Comparison of ENCODE assay signal across 22 cellular contexts in the genomic region with DNA sequence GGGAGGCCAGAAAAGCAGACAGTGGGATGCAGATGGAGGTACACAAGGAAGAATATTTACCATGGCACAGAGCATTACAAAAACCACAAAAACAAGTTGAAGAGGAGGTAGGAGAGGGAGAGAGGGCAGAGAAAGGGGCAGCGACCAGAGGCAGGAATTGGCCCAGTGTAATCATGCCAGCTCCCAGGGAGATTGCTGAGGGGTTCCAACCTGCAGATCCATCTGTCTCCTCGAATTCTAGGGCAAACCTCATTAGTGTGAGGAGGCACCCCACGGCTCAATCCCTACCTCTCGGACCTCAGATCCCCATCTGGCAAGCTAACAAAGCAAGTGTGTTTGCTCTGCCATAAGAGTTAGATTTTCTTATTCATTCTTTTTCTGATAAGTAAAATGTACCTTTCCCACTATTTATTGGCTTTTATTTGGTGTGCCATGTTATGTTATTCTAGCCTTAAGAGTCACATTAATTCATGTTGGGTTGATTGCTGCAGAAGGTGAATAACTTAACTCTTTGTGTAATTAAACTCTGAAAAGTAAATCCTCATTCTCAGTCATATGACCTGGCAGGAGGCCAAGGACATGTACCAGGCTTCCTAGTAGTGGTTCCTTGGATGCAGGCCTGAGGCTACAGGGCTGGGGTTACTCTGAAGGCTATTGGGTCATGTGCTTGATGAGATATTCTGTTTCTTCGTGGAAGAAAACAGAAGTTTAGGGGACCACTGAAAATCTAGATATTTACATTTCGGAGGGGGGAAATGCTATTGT.
DNase-seq lines count a peak whose midpoint lies in the region; ATAC-seq and TF ChIP-seq lines count a peak whose summit lies in the region.
"Had no signal": no experiment of that assay in that cellular context is flagged by ENCODE, and none has a peak within 500 bp of the region (broad histone marks: within the 10 kb centered on the region; RNA-seq: fewer than 3 reads in every experiment).

No MANE protein-coding gene starts in this region.

- no peaks in the 10 kb centered on the region for H3K9me3 ChIP-seq in CD4-positive, alpha-beta memory T cell (ENCODE audit: control insufficient read depth in 1 of 2, low read length in 2 of 2)
- H3K9me3 ChIP-seq in transverse colon = no peaks in the 10 kb centered on the region
- H3K9me3 ChIP-seq: esophagus muscularis mucosa, gastroesophageal sphincter, right atrium auricular region, upper lobe of right lung had no signal

- intact Hi-C loops in CD4-positive, alpha-beta memory T cell (cut with micrococcal nuclease) = no loop called here
- intact Hi-C loops in transverse colon (cut with DNase I; ENCODE audit: low total_unique reads) = no loop called here

- TF ChIP-seq CTCF in LNCaP clone FGC (IDR thresholded peaks at IDR 0.05; ENCODE audit: control insufficient read depth, extremely low read depth, insufficient read depth) (no peak), epithelial cell of esophagus (IDR thresholded peaks at IDR 0.05; ENCODE audit: insufficient read depth, low read depth, low read length, missing control alignments) (no peak), transverse colon (IDR thresholded peaks at IDR 0.05) (no peak)

- no peak overlapping the region for H3K27ac ChIP-seq in CD4-positive, alpha-beta memory T cell (ENCODE audit: low read depth, low read length)
- no peak overlapping the region for H3K27ac ChIP-seq in transverse colon
- H3K27ac ChIP-seq: esophagus muscularis mucosa, gastroesophageal sphincter, right atrium auricular region, SK-N-MC, upper lobe of right lung had no signal

- H3K27me3 ChIP-seq in CD4-positive, alpha-beta memory T cell (ENCODE audit: insufficient read depth, low read length) = no peaks in the 10 kb centered on the region
- H3K27me3 ChIP-seq in transverse colon = no peaks in the 10 kb centered on the region
- H3K27me3 ChIP-seq: esophagus muscularis mucosa, gastroesophageal sphincter, right atrium auricular region, upper lobe of right lung had no signal

- H3K36me3 ChIP-seq in CD4-positive, alpha-beta memory T cell (ENCODE audit: insufficient read depth, low read length) = no peaks in the 10 kb centered on the region
- no peaks in the 10 kb centered on the region for H3K36me3 ChIP-seq in transverse colon
- H3K36me3 ChIP-seq: esophagus muscularis mucosa, gastroesophageal sphincter, right atrium auricular region, upper lobe of right lung had no signal

- 77 to 87% methylated on average over 3 to 6 of the region's 6 CpGs for WGBS in transverse colon (ENCODE audit: low coverage in 1 of 2), 2 donors

- no peak for TF ChIP-seq POLR2A in transverse colon (IDR thresholded peaks at IDR 0.05)

- no peak overlapping the region for H3K4me3 ChIP-seq in LNCaP clone FGC (ENCODE audit: low read depth, low read length)
- H3K4me3 ChIP-seq in epithelial cell of esophagus (ENCODE audit: low read length) = no peak overlapping the region
- no peak overlapping the region for H3K4me3 ChIP-seq in CD4-positive, alpha-beta memory T cell (ENCODE audit: low read length in 2 of 2)
- H3K4me3 ChIP-seq in transverse colon = no peak overlapping the region
- H3K4me3 ChIP-seq: esophagus muscularis mucosa, gastroesophageal sphincter, lung, right atrium auricular region, SK-N-MC, upper lobe of right lung had no signal

- no peak overlapping the region for H3K4me3 Mint-ChIP-seq in CD4-positive, alpha-beta memory T cell
- no peak overlapping the region for H3K4me3 Mint-ChIP-seq in activated CD8-positive, alpha-beta memory T cell treated with anti-CD3 and anti-CD28 coated beads, Interleukin-2, amount 10 ng/mL, durations not matched to agents 7 days and 5 days
- H3K4me3 Mint-ChIP-seq: activated B cell treated with CpG ODN at 0.5 μM for 24 hours; activated CD8-positive, alpha-beta T cell treated with anti-CD3 and anti-CD28 coated beads for 36 hours; activated T-cell treated with anti-CD3 and anti-CD28 coated beads, Interleukin-2, amount 50 U/mL, for 4 hours; CD4-positive, CD25-positive, alpha-beta regulatory T cell had no signal

- no peaks in the 10 kb centered on the region for H3K36me3 Mint-ChIP-seq in CD4-positive, alpha-beta memory T cell
- H3K36me3 Mint-ChIP-seq in activated CD8-positive, alpha-beta memory T cell treated with anti-CD3 and anti-CD28 coated beads, Interleukin-2, amount 10 ng/mL, durations not matched to agents 7 days and 5 days = no peaks in the 10 kb centered on the region
- H3K36me3 Mint-ChIP-seq: CD4-positive, CD25-positive, alpha-beta regulatory T cell had no signal

- CTCF ChIA-PET in CD4-positive, alpha-beta memory T cell (lab: Charles Lee; ENCODE audit: partially characterized antibody) = no interaction called here
- CTCF ChIA-PET in activated CD8-positive, alpha-beta memory T cell treated with anti-CD3 and anti-CD28 coated beads, Interleukin-2, amount 10 ng/mL, durations not matched to agents 7 days and 5 days (lab: Charles Lee) = no interaction called here

- no peak for TF ChIP-seq EP300 in transverse colon (IDR thresholded peaks at IDR 0.05; ENCODE audit: low read depth)

- H3K27ac Mint-ChIP-seq in CD4-positive, alpha-beta memory T cell = no peak overlapping the region
- no peak overlapping the region for H3K27ac Mint-ChIP-seq in activated CD8-positive, alpha-beta memory T cell treated with anti-CD3 and anti-CD28 coated beads, Interleukin-2, amount 10 ng/mL, durations not matched to agents 7 days and 5 days
- H3K27ac Mint-ChIP-seq: activated B cell treated with CpG ODN at 0.5 μM for 24 hours; activated CD8-positive, alpha-beta T cell treated with anti-CD3 and anti-CD28 coated beads for 36 hours; CD4-positive, CD25-positive, alpha-beta regulatory T cell had no signal

- H3K4me1 Mint-ChIP-seq in CD4-positive, alpha-beta memory T cell = no peaks in the 10 kb centered on the region
- H3K4me1 Mint-ChIP-seq in activated CD8-positive, alpha-beta memory T cell treated with anti-CD3 and anti-CD28 coated beads, Interleukin-2, amount 10 ng/mL, durations not matched to agents 7 days and 5 days = no peaks in the 10 kb centered on the region
- H3K4me1 Mint-ChIP-seq: activated B cell treated with CpG ODN at 0.5 μM for 24 hours; CD4-positive, CD25-positive, alpha-beta regulatory T cell had no signal

- H3K4me1 ChIP-seq in CD4-positive, alpha-beta memory T cell (ENCODE audit: insufficient read depth, low read length) = no peaks in the 10 kb centered on the region
- H3K4me1 ChIP-seq in transverse colon = no peaks in the 10 kb centered on the region
- H3K4me1 ChIP-seq: esophagus muscularis mucosa, gastroesophageal sphincter, right atrium auricular region, upper lobe of right lung had no signal

- no peak for ATAC-seq in HG03045 (IDR thresholded peaks at IDR 0.05; ENCODE audit: unreplicated experiment)
- no peak for ATAC-seq in activated CD8-positive, alpha-beta memory T cell treated with anti-CD3 and anti-CD28 coated beads, Interleukin-2, amount 10 ng/mL, durations not matched to agents 7 days and 5 days
- ATAC-seq: activated CD8-positive, alpha-beta T cell treated with anti-CD3 and anti-CD28 coated beads for 36 hours; activated T-cell treated with anti-CD3 and anti-CD28 coated beads, Interleukin-2, amount 50 U/mL, for 4 hours; gastroesophageal sphincter; upper lobe of right lung had no signal

- in situ Hi-C loops in transverse colon (cut with MboI; ENCODE audit: low pct_ligation_motif_present in 1 of 4, low pct_unique_long_range_greater_than_20kb in 1 of 4, low sequenced_read_pairs in 3 of 4) = no loop called here

- no peaks in the 10 kb centered on the region for H3K27me3 Mint-ChIP-seq in CD4-positive, alpha-beta memory T cell
- H3K27me3 Mint-ChIP-seq in activated CD8-positive, alpha-beta memory T cell treated with anti-CD3 and anti-CD28 coated beads, Interleukin-2, amount 10 ng/mL, durations not matched to agents 7 days and 5 days = no peaks in the 10 kb centered on the region
- H3K27me3 Mint-ChIP-seq: activated B cell treated with CpG ODN at 0.5 μM for 24 hours; activated CD8-positive, alpha-beta T cell treated with anti-CD3 and anti-CD28 coated beads for 36 hours; CD4-positive, CD25-positive, alpha-beta regulatory T cell had no signal

- POLR2A ChIA-PET in CD4-positive, alpha-beta memory T cell (lab: Charles Lee; ENCODE audit: partially characterized antibody) = no interaction called here

- DNase-seq in DMS 273 (lab: John Stamatoyannopoulos, UW; ENCODE audit: unreplicated experiment) (peak; percentile 92), LNCaP clone FGC (ENCODE audit: low read depth) (peak; percentile 19), NCI-H446 treated with DMSO at 0.1 percent for 48 hours (lab: John Stamatoyannopoulos, UW) (peak; percentile 92), epithelial cell of esophagus (ENCODE audit: low read depth) (peak; percentile 2), transverse colon (no peak)
- no peak for DNase-seq in CD4-positive, alpha-beta memory T cell
- DNase-seq in activated CD8-positive, alpha-beta memory T cell treated with anti-CD3 and anti-CD28 coated beads, Interleukin-2, amount 10 ng/mL, durations not matched to agents 7 days and 5 days = no peak
- DNase-seq: activated B cell treated with CpG ODN at 0.5 μM for 24 hours; activated CD8-positive, alpha-beta T cell treated with anti-CD3 and anti-CD28 coated beads for 36 hours; activated naive CD4-positive, alpha-beta T cell treated with anti-CD3 and anti-CD28 coated beads, Interleukin-2, amount 50 U/mL, for 16 hours; activated T-cell treated with anti-CD3 and anti-CD28 coated beads, Interleukin-2, amount 50 U/mL, for 4 hours; aorta; CD4-positive, CD25-positive, alpha-beta regulatory T cell; effector CD8-positive, alpha-beta T cell; kidney; upper lobe of right lung had no signal

- H3K9me3 Mint-ChIP-seq in CD4-positive, alpha-beta memory T cell = peaks cover 0 to 8% (median 2%) of the 10 kb centered on the region in 8 donors
- peaks cover 3% of the 10 kb centered on the region for H3K9me3 Mint-ChIP-seq in activated CD8-positive, alpha-beta memory T cell treated with anti-CD3 and anti-CD28 coated beads, Interleukin-2, amount 10 ng/mL, durations not matched to agents 7 days and 5 days (ENCODE audit: low read depth)
- H3K9me3 Mint-ChIP-seq: activated B cell treated with CpG ODN at 0.5 μM for 24 hours; activated CD8-positive, alpha-beta T cell treated with anti-CD3 and anti-CD28 coated beads for 36 hours had no signal

Comparison
In these comparisons a context has a peak if more than half of its experiments do, and no peak if none do; other contexts are left out.
1. DNase-seq: peak in DMS 273 (single experiment), LNCaP clone FGC (single experiment), NCI-H446 treated with DMSO at 0.1 percent for 48 hours (single experiment) and epithelial cell of esophagus (single experiment); none in CD4-positive, alpha-beta memory T cell (0 of 5), activated CD8-positive, alpha-beta memory T cell treated with anti-CD3 and anti-CD28 coated beads, Interleukin-2, amount 10 ng/mL, durations not matched to agents 7 days and 5 days (single experiment) and transverse colon (single experiment).